Comparison of ENCODE assay signal across 8 cellular contexts in genomic region chr12:19130224-19131019, GRCh38. TPM values are rescaled to one million over a fixed set of nuclear protein-coding genes. Genes with fewer than 3 reads are reported as not detected.
A peak's percentile ranks its signal among the peaks of the same experiment; 100 is the strongest.
DNase-seq lines count a peak whose midpoint lies in the region; ATAC-seq and TF ChIP-seq lines count a peak whose summit lies in the region.

No MANE protein-coding gene starts in this region.

- H3K9ac ChIP-seq in rectal smooth muscle tissue (ENCODE audit: low read length): peak overlapping the region; percentile 73

- peak; percentile 10 for ATAC-seq in GM18873 (IDR thresholded peaks at IDR 0.05; ENCODE audit: low FRiP score, unreplicated experiment)
- no peak for ATAC-seq in HG03565 (IDR thresholded peaks at IDR 0.05; ENCODE audit: unreplicated experiment)
- ATAC-seq in HG02970 (IDR thresholded peaks at IDR 0.05; ENCODE audit: low FRiP score, unreplicated experiment): no peak

- H3K9me3 ChIP-seq in iPS DF 6.9 (ENCODE audit: control insufficient read depth, insufficient read depth, low read length): no peaks in the 10 kb centered on the region; the same call in 1 of the 2 replicates

- H3K4me3 ChIP-seq in iPS DF 6.9 (ENCODE audit: low read length) (peak overlapping the region; percentile 91), rectal smooth muscle tissue (ENCODE audit: low read length) (peak overlapping the region; percentile 80)

- H3K27me3 ChIP-seq in iPS DF 6.9 (ENCODE audit: control insufficient read depth, insufficient read depth, low read length) (no peaks in the 10 kb centered on the region), rectal smooth muscle tissue (ENCODE audit: control insufficient read depth, insufficient read depth, low read length) (no peaks in the 10 kb centered on the region)

- WGBS in iPS DF 6.9 (ENCODE audit: insufficient coverage, insufficient read length): no CpG with 5 or more reads among the region's 61 CpGs

- H3K36me3 ChIP-seq in iPS DF 6.9 (ENCODE audit: control insufficient read depth, insufficient read depth, low read length): no peaks in the 10 kb centered on the region; the same call in 1 of the 2 replicates
- H3K36me3 ChIP-seq in rectal smooth muscle tissue (ENCODE audit: control insufficient read depth, insufficient read depth, low read length): no peaks in the 10 kb centered on the region

- H3K4me1 ChIP-seq in iPS DF 6.9 (ENCODE audit: control insufficient read depth, insufficient read depth, low read length) (no peaks in the 10 kb centered on the region), rectal smooth muscle tissue (ENCODE audit: control insufficient read depth, insufficient read depth, low read length) (no peaks in the 10 kb centered on the region)

- no peak overlapping the region for H3K27ac ChIP-seq in iPS DF 6.9 (ENCODE audit: low read length)
- peak overlapping the region; percentile 73 for H3K27ac ChIP-seq in rectal smooth muscle tissue (ENCODE audit: low read depth, low read length)

- DNase-seq in AG20443 (ENCODE audit: low spot score) (peak; percentile 58), astrocyte of the hippocampus (ENCODE audit: low read depth, low spot score) (peak; percentile 63), iPS DF 6.9 (ENCODE audit: low read depth, low spot score) (no peak)

TF ChIP-seq in PFSK-1, 5 proteins besides CTCF, POLR2A, EP300 and RAD21:
- TF ChIP-seq FOXP2 (optimal IDR thresholded peaks at IDR 0.05; ENCODE audit: borderline replicate concordance, extremely low read depth, extremely low read length, insufficient read depth) (peak; percentile 45), TAF1 (IDR thresholded peaks at IDR 0.05; ENCODE audit: borderline replicate concordance, insufficient read depth, low read length) (no peak)

RNA-seq across cellular contexts. Expression of gene PLEKHA5, which starts 0.9 kb away (rescaled TPM):
- 9.0 TPM for polyA plus RNA-seq in PFSK-1 (2012; ENCODE audit: insufficient read length, low read depth)
